In the genomic region with DNA sequence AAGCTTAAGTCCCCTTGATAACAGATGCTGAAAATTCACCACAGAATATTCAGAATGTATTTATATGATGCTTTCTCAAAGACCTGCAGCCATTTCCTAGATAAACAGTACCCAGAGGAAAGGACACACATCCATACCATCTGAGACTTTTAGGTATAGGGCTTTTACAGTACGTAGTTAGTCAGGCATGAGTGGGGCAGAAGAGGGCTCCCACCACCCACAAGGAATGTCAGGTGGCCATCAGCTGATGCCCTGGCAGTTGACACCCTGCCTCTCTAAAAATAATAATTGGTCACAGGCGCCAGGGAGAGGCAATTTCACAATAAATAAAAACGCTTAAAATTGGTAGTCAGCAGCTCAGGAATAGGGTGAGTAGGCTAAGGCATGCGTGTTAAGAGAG, we compare ENCODE assay signal across 25 cellular contexts. TPM values are rescaled to one million over a fixed set of nuclear protein-coding genes. Genes with fewer than 3 reads are reported as not detected.
"Had no signal": no experiment of that assay in that cellular context is flagged by ENCODE, and none has a peak within 500 bp of the region (broad histone marks: within the 10 kb centered on the region; RNA-seq: fewer than 3 reads in every experiment).

No MANE protein-coding gene starts in this region.

- DNase-seq: cerebellar nuclear complex; colonic mucosa; cortex of kidney; effector CD8-positive, alpha-beta T cell; effector memory CD8-positive, alpha-beta T cell; endodermal cell; erythroblast; esophagus squamous epithelium; foreskin fibroblast; foreskin melanocyte; gastrocnemius medialis; glutamatergic neuron; head of caudate nucleus; heart right ventricle; hippocampal formation; left colon; left ventricle myocardium superior; lower lobe of right lung; mesendoderm; midbrain; mucosa of descending colon had no signal

- H3K27ac ChIP-seq: colonic mucosa, epithelial cell of prostate, esophagus squamous epithelium, gastrocnemius medialis, heart right ventricle, lower lobe of right lung had no signal

- H3K36me3 ChIP-seq: colonic mucosa, esophagus squamous epithelium, gastrocnemius medialis, heart right ventricle, lower lobe of right lung had no signal

- ATAC-seq: effector memory CD8-positive, alpha-beta T cell; esophagus mucosa; left colon; left lobe of liver; left ventricle myocardium superior; lower lobe of right lung; mucosa of descending colon had no signal

- H3K9me3 ChIP-seq: colonic mucosa, esophagus squamous epithelium, gastrocnemius medialis, heart right ventricle, lower lobe of right lung, mucosa of descending colon had no signal

- H3K4me1 ChIP-seq: colonic mucosa, esophagus squamous epithelium, lower lobe of right lung had no signal

- H3K4me3 ChIP-seq: colonic mucosa, esophagus squamous epithelium, gastrocnemius medialis, heart right ventricle, lower lobe of right lung, mucosa of descending colon had no signal

- H3K27me3 ChIP-seq: colonic mucosa, esophagus squamous epithelium, gastrocnemius medialis, heart right ventricle had no signal

RNA-seq across cellular contexts. Expression of a gene that starts 7.8 kb away (rescaled TPM):
- polyA plus RNA-seq: heart right ventricle had no signal

RNA-seq across cellular contexts. Expression of a gene that starts 22.3 kb away (rescaled TPM):
- total RNA-seq: kidney epithelial cell, left lobe of liver, left ventricle myocardium superior, lower lobe of right lung had no signal
- polyA plus RNA-seq: heart right ventricle had no signal

RNA-seq across cellular contexts. Expression of a gene that starts 47.4 kb away (rescaled TPM):
- total RNA-seq: kidney epithelial cell had no signal
